In genomic region chr7:16739863-16740622, GRCh38 we compare ENCODE assay signal across 2 cellular contexts.
TF ChIP-seq lines count a peak whose summit lies in the region.

No MANE protein-coding gene starts in this region.

TF ChIP-seq in liver, 16 proteins besides CTCF, POLR2A, EP300 and RAD21:
- TF ChIP-seq SP1 (IDR thresholded peaks at IDR 0.05), result no peak
- no peak for TF ChIP-seq GABPA (IDR thresholded peaks at IDR 0.05 in 1 of 2, conservative IDR thresholded peaks at IDR 0.05 in 1 of 2)
- no peak for TF ChIP-seq RXRA (IDR thresholded peaks at IDR 0.05)
- no peak for TF ChIP-seq HNF4G (IDR thresholded peaks at IDR 0.05)
- TF ChIP-seq JUND (IDR thresholded peaks at IDR 0.05), result peak in 1 of 2 donors; percentile 20
- peak; percentile 37 for TF ChIP-seq NR2F2 (IDR thresholded peaks at IDR 0.05)
- no peak for TF ChIP-seq REST (IDR thresholded peaks at IDR 0.05)
TF ChIP-seq in liver: peak in this region for 2.

TF ChIP-seq in HepG2, 621 proteins besides CTCF, POLR2A, EP300 and RAD21:
- TF ChIP-seq ZNF30 (CRISPR knock-in tag; IDR thresholded peaks at IDR 0.05) (no peak), MEF2D (CRISPR knock-in tag; IDR thresholded peaks at IDR 0.05) (no peak)
